ENCODE assay signal across 9 cellular contexts in genomic region chr12:11863988-11864387, GRCh38.
DNase-seq lines count a peak whose midpoint lies in the region; ATAC-seq and TF ChIP-seq lines count a peak whose summit lies in the region.
"Had no signal": no experiment of that assay in that cellular context is flagged by ENCODE, and none has a peak within 500 bp of the region (broad histone marks: within the 10 kb centered on the region; RNA-seq: fewer than 3 reads in every experiment).

No MANE protein-coding gene starts in this region.

- ATAC-seq in memory B cell (ENCODE audit: low read depth) = no peak
- no peak for ATAC-seq in GM18519 (IDR thresholded peaks at IDR 0.05; ENCODE audit: low FRiP score, unreplicated experiment)
- ATAC-seq in GM18520 (IDR thresholded peaks at IDR 0.05; ENCODE audit: unreplicated experiment) = no peak

- peaks cover 7 to 8% of the 10 kb centered on the region in 2 donors for H3K9me3 ChIP-seq in stomach smooth muscle (ENCODE audit: control insufficient read depth in 2 of 2, low read length in 2 of 2)

- peaks cover 0 to 2% of the 10 kb centered on the region in 2 donors for H3K36me3 ChIP-seq in stomach smooth muscle (ENCODE audit: control insufficient read depth in 2 of 2, insufficient read depth in 2 of 2, low read length in 2 of 2)

- H3K4me1 Mint-ChIP-seq in memory B cell = peaks cover 11% of the 10 kb centered on the region

- no peak overlapping the region for H3K4me3 Mint-ChIP-seq in memory B cell

- H3K27ac ChIP-seq in coronary artery (peak overlapping the region; percentile 84 to 91), stomach smooth muscle (ENCODE audit: low read length) (peak overlapping the region; percentile 95)
- H3K27ac ChIP-seq: SK-N-MC had no signal

- no peaks in the 10 kb centered on the region for H3K27me3 Mint-ChIP-seq in memory B cell

- peaks cover 51% of the 10 kb centered on the region for H3K4me1 ChIP-seq in stomach smooth muscle (ENCODE audit: control insufficient read depth, insufficient read depth, low read length)

- peaks cover 11% of the 10 kb centered on the region for H3K9me3 Mint-ChIP-seq in memory B cell

- H3K36me3 Mint-ChIP-seq in memory B cell = peaks cover 59% of the 10 kb centered on the region

- H3K9ac ChIP-seq in stomach smooth muscle (ENCODE audit: low read length in 2 of 2) = peak overlapping the region; percentile 58 to 62

- peak overlapping the region; percentile 35 for H3K27ac Mint-ChIP-seq in memory B cell

- H3K4me3 ChIP-seq in coronary artery (peak overlapping the region; percentile 35), stomach smooth muscle (ENCODE audit: low read length in 2 of 2) (peak overlapping the region in 1 of 2 donors; percentile 44)
- H3K4me3 ChIP-seq: SK-N-MC had no signal

- DNase-seq in LoVo (ENCODE audit: low spot score) = peak; percentile 47
- DNase-seq in coronary artery (ENCODE audit: low spot score) = no peak
- no peak for DNase-seq in memory B cell (ENCODE audit: low spot score in 2 of 2)
- DNase-seq in DMS53 (lab: John Stamatoyannopoulos, UW) = no peak
- DNase-seq in mesenteric fat pad (ENCODE audit: low spot score) = no peak

- no peak for TF ChIP-seq CTCF in coronary artery (IDR thresholded peaks at IDR 0.05)

- H3K27me3 ChIP-seq in stomach smooth muscle (ENCODE audit: control insufficient read depth in 1 of 2, insufficient read depth in 2 of 2, low read length in 2 of 2) = no peaks in the 10 kb centered on the region
